In the genomic region with DNA sequence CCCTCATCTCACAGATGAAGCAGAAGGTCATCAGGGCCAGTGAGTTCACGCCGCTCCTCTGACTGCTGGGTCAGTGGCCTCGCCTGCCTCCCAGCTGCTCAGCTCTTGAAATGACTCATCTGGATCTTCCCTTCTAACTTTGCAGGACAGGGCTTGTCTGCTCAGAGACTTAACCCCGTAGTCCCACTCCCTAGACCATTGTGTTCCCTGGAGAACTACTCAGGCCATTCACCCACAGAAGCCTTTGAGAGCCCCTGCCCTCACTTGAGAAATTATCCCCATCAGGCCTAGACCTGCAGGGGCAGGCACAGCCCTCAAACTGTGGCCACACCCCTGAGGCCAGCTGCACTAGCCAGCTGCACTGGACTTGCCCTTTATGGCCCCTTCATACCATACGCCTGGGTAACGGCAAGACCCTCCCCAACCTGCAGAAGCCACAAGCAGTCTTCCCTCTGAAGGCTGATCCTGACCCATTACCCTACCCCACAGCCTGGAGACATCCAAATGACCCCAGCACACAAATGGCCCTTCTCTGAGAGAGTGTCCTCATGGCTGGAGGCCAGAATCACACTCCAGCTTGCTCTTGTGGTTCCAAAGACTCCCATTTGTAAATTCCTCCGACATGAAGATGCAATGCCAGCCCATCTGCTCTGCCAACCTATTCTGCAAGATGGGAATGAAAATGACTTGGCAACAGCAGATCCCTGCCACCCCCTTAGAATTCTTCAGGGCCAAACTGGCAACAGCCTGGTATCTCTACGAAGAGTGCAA, we compare ENCODE assay signal across 8 cellular contexts. TPM values are rescaled to one million over a fixed set of nuclear protein-coding genes. Genes with fewer than 3 reads are reported as not detected.
A peak's percentile ranks its signal among the peaks of the same experiment; 100 is the strongest.
DNase-seq lines count a peak whose midpoint lies in the region; ATAC-seq, FAIRE-seq and TF ChIP-seq lines count a peak whose summit lies in the region.

No MANE protein-coding gene starts in this region.

- TF ChIP-seq POLR2A in lower leg skin (IDR thresholded peaks at IDR 0.05), result no peak

- no peak overlapping the region for H3K9ac ChIP-seq in mesenchymal stem cell (ENCODE audit: low read length)

- intact Hi-C loops in lower leg skin (cut with DNase I; ENCODE audit: low total_unique reads), result no loop called here

- H2BK120ac ChIP-seq in mesenchymal stem cell (ENCODE audit: low read depth, low read length), result no peak overlapping the region

- H3K27ac ChIP-seq in mesenchymal stem cell (ENCODE audit: low read length, poor library complexity, severe bottlenecking), result peak overlapping the region; percentile 10

- ATAC-seq in GM18870 (IDR thresholded peaks at IDR 0.05; ENCODE audit: unreplicated experiment) (peak; percentile 64), HG03095 (IDR thresholded peaks at IDR 0.05; ENCODE audit: unreplicated experiment) (peak; percentile 59)

- no peak overlapping the region for H2AFZ ChIP-seq in mesenchymal stem cell (ENCODE audit: low read depth, low read length)

- DNase-seq in bronchial epithelial cell (ENCODE audit: low read depth), result peak; percentile 97
- peak; percentile 79 for DNase-seq in mesenchymal stem cell
- DNase-seq in lower leg skin (ENCODE audit: low spot score in 2 of 2), result no peak
- DNase-seq in OCI-M2 (lab: John Stamatoyannopoulos, UW; ENCODE audit: unreplicated experiment), result no peak
- DNase-seq in NCI-H187 treated with DMSO at 0.1 percent for 48 hours (lab: John Stamatoyannopoulos, UW), result no peak
- no peak for DNase-seq in activated T-cell treated with anti-CD3 and anti-CD28 coated beads, Interleukin-2, amount 50 U/mL, for 48 hours

- peaks cover 18% of the 10 kb centered on the region for H3K4me1 ChIP-seq in mesenchymal stem cell (ENCODE audit: control insufficient read depth, insufficient read depth, low read depth, low read length)

- H2BK5ac ChIP-seq in mesenchymal stem cell (ENCODE audit: low read depth, low read length, poor library complexity, severe bottlenecking), result no peak overlapping the region

- WGBS in mesenchymal stem cell, result 22% methylated on average over 8 of the region's 8 CpGs
- WGBS in lower leg skin, 2 donors, result 33 to 38% methylated on average over 7 to 8 of the region's 8 CpGs

- H3K36me3 ChIP-seq in bronchial epithelial cell (ENCODE audit: control insufficient read depth, insufficient read depth, low read length) (no peaks in the 10 kb centered on the region), mesenchymal stem cell (ENCODE audit: control insufficient read depth in 1 of 2, insufficient read depth in 2 of 2, low read depth in 1 of 2, low read length in 2 of 2) (no peaks in the 10 kb centered on the region)

- H3K27me3 ChIP-seq in bronchial epithelial cell (ENCODE audit: control insufficient read depth, insufficient read depth, low read length) (no peaks in the 10 kb centered on the region), mesenchymal stem cell (ENCODE audit: control insufficient read depth in 1 of 2, insufficient read depth in 1 of 2, low read length in 2 of 2) (no peaks in the 10 kb centered on the region)

- H3K4ac ChIP-seq in mesenchymal stem cell (ENCODE audit: low read depth in 1 of 2, low read length in 2 of 2), result peak overlapping the region in 1 of 2 experiments; percentile 32

- no peak for TF ChIP-seq CTCF in bronchial epithelial cell (IDR thresholded peaks at IDR 0.05; ENCODE audit: insufficient read depth, low read length, severe bottlenecking)
- TF ChIP-seq CTCF in lower leg skin (IDR thresholded peaks at IDR 0.05), result no peak

- no peak overlapping the region for H3K4me3 ChIP-seq in bronchial epithelial cell (ENCODE audit: low read depth, low read length)
- no peak overlapping the region for H3K4me3 ChIP-seq in mesenchymal stem cell (ENCODE audit: insufficient read depth in 1 of 2, low read depth in 1 of 2, low read length in 2 of 2)
- H3K4me3 ChIP-seq in lower leg skin (ENCODE audit: low read depth, poor library complexity, severe bottlenecking), result no peak overlapping the region

- H2BK15ac ChIP-seq in mesenchymal stem cell (ENCODE audit: low read depth, poor library complexity, severe bottlenecking), result no peak overlapping the region

- FAIRE-seq in bronchial epithelial cell (lab: Jason Lieb, UNC), result no peak

- no peak overlapping the region for H2BK12ac ChIP-seq in mesenchymal stem cell (ENCODE audit: low read length in 2 of 2)

- H3K14ac ChIP-seq in mesenchymal stem cell (ENCODE audit: low read length in 2 of 2), result no peak overlapping the region

- H3K79me1 ChIP-seq in mesenchymal stem cell (replicated peaks; ENCODE audit: low read length, poor library complexity, severe bottlenecking), result no peaks in the 10 kb centered on the region

- H3K18ac ChIP-seq in mesenchymal stem cell (ENCODE audit: low read depth in 1 of 2, low read length in 2 of 2), result peak overlapping the region; percentile 46 to 69

- no peak overlapping the region for H4K8ac ChIP-seq in mesenchymal stem cell (ENCODE audit: low read length)

- H3K4me2 ChIP-seq in mesenchymal stem cell (ENCODE audit: low read length, poor library complexity, severe bottlenecking), result no peak overlapping the region

- H2AK5ac ChIP-seq in mesenchymal stem cell (ENCODE audit: low read length, severe bottlenecking), result no peak overlapping the region

- H4K91ac ChIP-seq in mesenchymal stem cell (ENCODE audit: low read length), result peak overlapping the region; percentile 75

- H3K9me3 ChIP-seq in mesenchymal stem cell (ENCODE audit: control insufficient read depth, low read length), result no peaks in the 10 kb centered on the region

- no peak overlapping the region for H3K23ac ChIP-seq in mesenchymal stem cell (ENCODE audit: low read length in 2 of 2)

RNA-seq across cellular contexts. Expression of a gene that starts 33.2 kb away (rescaled TPM):
- under 0.01 and 0.13 TPM in 2 replicates for total RNA-seq in bronchial epithelial cell
- 0.52 TPM for polyA plus RNA-seq in mesenchymal stem cell (2013, experiment 1 of 2)
- 0.44 TPM for polyA plus RNA-seq in mesenchymal stem cell (2013, experiment 2 of 2)
- 1 to 10 TPM; 2.4 to 8.7 (median 4.4) TPM for total RNA-seq in lower leg skin

RNA-seq across cellular contexts. Expression of a gene that starts 58.6 kb away (rescaled TPM):
- total RNA-seq in bronchial epithelial cell, result 69.8 and 95.6 TPM in 2 replicates
- 124 TPM for polyA plus RNA-seq in mesenchymal stem cell (2013, experiment 1 of 2)
- 126 TPM for polyA plus RNA-seq in mesenchymal stem cell (2013, experiment 2 of 2)
- total RNA-seq in lower leg skin, result 10 to 100 TPM; 24.9 to 54.6 (median 30.9) TPM

Comparison
In these comparisons a context has a peak if more than half of its experiments do, and no peak if none do; other contexts are left out.
1. DNase-seq: peak in bronchial epithelial cell (single experiment) and mesenchymal stem cell (single experiment); none in lower leg skin (0 of 2), OCI-M2 (single experiment), NCI-H187 treated with DMSO at 0.1 percent for 48 hours (single experiment) and activated T-cell treated with anti-CD3 and anti-CD28 coated beads, Interleukin-2, amount 50 U/mL, for 48 hours (0 of 2).